Comparison of ENCODE assay signal across 1 cellular context in genomic region chr17:81512984-81513668, GRCh38.
A peak's percentile ranks its signal among the peaks of the same experiment; 100 is the strongest.
TF ChIP-seq lines count a peak whose summit lies in the region.

No MANE protein-coding gene starts in this region.

TF ChIP-seq in HepG2, 621 proteins besides CTCF, POLR2A, EP300 and RAD21 (continued from another document and continues in another):
- TF ChIP-seq ZBTB10 (CRISPR knock-in tag; IDR thresholded peaks at IDR 0.05; ENCODE audit: borderline replicate concordance) (peak; percentile 95), ZNF572 (CRISPR knock-in tag; IDR thresholded peaks at IDR 0.05) (peak; percentile 52; the same call in 1 of the 2 replicates), ZNF260 (CRISPR knock-in tag; IDR thresholded peaks at IDR 0.05; ENCODE audit: borderline replicate concordance, low read depth) (no peak), FOXK1 (CRISPR knock-in tag; IDR thresholded peaks at IDR 0.05; ENCODE audit: borderline replicate concordance, low read depth) (0 out of 2 replicates have a peak, but pooled peaks have one; percentile 13), ZSCAN12 (CRISPR knock-in tag; IDR thresholded peaks at IDR 0.05) (0 out of 2 replicates have a peak, but pooled peaks have one; percentile 49), E2F2 (CRISPR knock-in tag; IDR thresholded peaks at IDR 0.05; ENCODE audit: borderline replicate concordance) (peak; percentile 60; the same call in 1 of the 2 replicates), GMEB1 (CRISPR knock-in tag; IDR thresholded peaks at IDR 0.05; ENCODE audit: borderline replicate concordance) (no peak), HINFP (CRISPR knock-in tag; IDR thresholded peaks at IDR 0.05; ENCODE audit: low read depth) (0 out of 2 replicates have a peak, but pooled peaks have one; percentile 36), ZNF17 (CRISPR knock-in tag; IDR thresholded peaks at IDR 0.05) (no peak), DR1 (CRISPR knock-in tag; IDR thresholded peaks at IDR 0.05) (no peak), UBTF (CRISPR knock-in tag; IDR thresholded peaks at IDR 0.05) (no peak), IKZF5 (CRISPR knock-in tag; IDR thresholded peaks at IDR 0.05) (0 out of 2 replicates have a peak, but pooled peaks have one; percentile 15), NR1H2 (CRISPR knock-in tag; IDR thresholded peaks at IDR 0.05; ENCODE audit: borderline replicate concordance, low read depth) (no peak), ZNF713 (CRISPR knock-in tag; IDR thresholded peaks at IDR 0.05) (0 out of 2 replicates have a peak, but pooled peaks have one; percentile 55), ZNF484 (CRISPR knock-in tag; IDR thresholded peaks at IDR 0.05; ENCODE audit: borderline replicate concordance, low read depth) (no peak), CERS6 (CRISPR knock-in tag; IDR thresholded peaks at IDR 0.05) (no peak), ZKSCAN1 (IDR thresholded peaks at IDR 0.05; ENCODE audit: low read length) (no peak), TAF1 (CRISPR knock-in tag; IDR thresholded peaks at IDR 0.05) (no peak), HMG20B (CRISPR knock-in tag; conservative IDR thresholded peaks at IDR 0.05) (no peak; the same call in 1 of the 2 replicates), CBFB (CRISPR knock-in tag; IDR thresholded peaks at IDR 0.05) (no peak), HOXA9 (CRISPR knock-in tag; IDR thresholded peaks at IDR 0.05; ENCODE audit: borderline replicate concordance) (0 out of 2 replicates have a peak, but pooled peaks have one; percentile 39), SMC3 (IDR thresholded peaks at IDR 0.05; ENCODE audit: low read length) (no peak), ZNF207 (IDR thresholded peaks at IDR 0.05; ENCODE audit: borderline replicate concordance) (no peak), ZSCAN31 (CRISPR knock-in tag; IDR thresholded peaks at IDR 0.05; ENCODE audit: low read depth) (peak; percentile 82), ZNF615 (CRISPR knock-in tag; IDR thresholded peaks at IDR 0.05; ENCODE audit: borderline replicate concordance) (no peak), ZSCAN5A (CRISPR knock-in tag; IDR thresholded peaks at IDR 0.05; ENCODE audit: borderline replicate concordance) (no peak), NRL (CRISPR knock-in tag; IDR thresholded peaks at IDR 0.05; ENCODE audit: borderline replicate concordance) (peak; percentile 65; the same call in 1 of the 2 replicates), SIN3B (IDR thresholded peaks at IDR 0.05; ENCODE audit: low read length) (no peak), ZNF296 (CRISPR knock-in tag; conservative IDR thresholded peaks at IDR 0.05) (no peak; the same call in 1 of the 2 replicates), ZNF253 (CRISPR knock-in tag; IDR thresholded peaks at IDR 0.05; ENCODE audit: borderline replicate concordance) (no peak; the same call in 1 of the 2 replicates), ZNF660 (CRISPR knock-in tag; IDR thresholded peaks at IDR 0.05; ENCODE audit: borderline replicate concordance, low read depth) (no peak), SP1 (IDR thresholded peaks at IDR 0.05) (no peak), SP1 (CRISPR knock-in tag; IDR thresholded peaks at IDR 0.05) (no peak), STAG1 (CRISPR knock-in tag; IDR thresholded peaks at IDR 0.05) (no peak), ZNF367 (CRISPR knock-in tag; IDR thresholded peaks at IDR 0.05; ENCODE audit: borderline replicate concordance) (0 out of 2 replicates have a peak, but pooled peaks have one; percentile 71), SMAD1 (CRISPR knock-in tag; IDR thresholded peaks at IDR 0.05; ENCODE audit: borderline replicate concordance, low read depth) (no peak), ZNF772 (CRISPR knock-in tag; IDR thresholded peaks at IDR 0.05) (no peak), MTA1 (CRISPR knock-in tag; IDR thresholded peaks at IDR 0.05; ENCODE audit: borderline replicate concordance) (peak; percentile 68; the same call in 1 of the 2 replicates), TIGD3 (CRISPR knock-in tag; IDR thresholded peaks at IDR 0.05; ENCODE audit: borderline replicate concordance) (0 out of 2 replicates have a peak, but pooled peaks have one; percentile 71), MLX (CRISPR knock-in tag; IDR thresholded peaks at IDR 0.05) (no peak), ZNF18 (CRISPR knock-in tag; IDR thresholded peaks at IDR 0.05; ENCODE audit: insufficient replicate concordance) (peak; percentile 79)
